ENCODE assay signal across 29 cellular contexts in genomic region chr9:106023455-106023854, GRCh38.
"Had no signal": no experiment of that assay in that cellular context is flagged by ENCODE, and none has a peak within 500 bp of the region (broad histone marks: within the 10 kb centered on the region; RNA-seq: fewer than 3 reads in every experiment).

No MANE protein-coding gene starts in this region.

- H3K27ac Mint-ChIP-seq: immature natural killer cell; mesothelial cell of epicardium; naive B cell; natural killer cell; nephron progenitor cell; progenitor cell of endocrine pancreas; stimulated activated naive CD8-positive, alpha-beta T cell treated with anti-CD3 and anti-CD28 coated beads, Interleukin-15, Interleukin-2, amounts not matched to agents 100 ng/mL and 50 ng/mL, for 24 hours had no signal

- H3K9me3 ChIP-seq: left ventricle myocardium inferior, neutrophil, right atrium auricular region, right lobe of liver, suprapubic skin, thoracic aorta, tibial artery, upper lobe of right lung had no signal

- H3K4me1 ChIP-seq: parathyroid adenoma, right atrium auricular region, right lobe of liver, suprapubic skin, tibial artery, upper lobe of right lung had no signal

- H3K36me3 ChIP-seq: left ventricle myocardium inferior, neural progenitor cell, neutrophil, right atrium auricular region, right lobe of liver, suprapubic skin, thoracic aorta, tibial artery, upper lobe of right lung had no signal

- H3K9me3 Mint-ChIP-seq: mesothelial cell of epicardium, natural killer cell, nephron progenitor cell had no signal

- H3K27me3 Mint-ChIP-seq: naive B cell, progenitor cell of endocrine pancreas had no signal

- DNase-seq: hypothalamus; immature natural killer cell; kidney; left ventricle myocardium inferior; mesendoderm; naive B cell; natural killer cell; nephron progenitor cell; occipital lobe; right lobe of liver; stimulated activated CD4-positive, alpha-beta T cell treated with anti-CD3 and anti-CD28 coated beads, Interleukin-1b, Interleukin-23, amount 100 ng/mL, for 48 hours; stimulated activated CD4-positive, alpha-beta T cell treated with anti-CD3 and anti-CD28 coated beads, Interleukin-2, amount 100 ng/mL, for 48 hours; stimulated activated CD4-positive, alpha-beta T cell treated with anti-CD3 and anti-CD28 coated beads, Interleukin-4, amount 100 ng/mL, for 4 hours; stimulated activated CD8-positive, alpha-beta memory T cell treated with anti-CD3 and anti-CD28 coated beads, Interleukin-4, amount 100 ng/mL, for 48 hours; stimulated activated naive CD4-positive, alpha-beta T cell; tibial artery; trophoblast cell; upper lobe of right lung had no signal

- H3K4me3 Mint-ChIP-seq: immature natural killer cell; mesothelial cell of epicardium; naive B cell; natural killer cell; nephron progenitor cell; neural progenitor cell; stimulated activated naive CD8-positive, alpha-beta T cell treated with anti-CD3 and anti-CD28 coated beads, Interleukin-15, Interleukin-2, amounts not matched to agents 100 ng/mL and 50 ng/mL, for 24 hours had no signal

- H3K4me1 Mint-ChIP-seq: immature natural killer cell, naive B cell, natural killer cell, nephron progenitor cell had no signal

- H3K36me3 Mint-ChIP-seq: immature natural killer cell, mesothelial cell of epicardium, naive B cell, natural killer cell, neural progenitor cell had no signal

- H3K27me3 ChIP-seq: neural progenitor cell, neutrophil, right atrium auricular region, right lobe of liver, suprapubic skin, tibial artery, upper lobe of right lung had no signal

- H3K9ac ChIP-seq: neural progenitor cell, parathyroid adenoma had no signal

- H3K4me3 ChIP-seq: left ventricle myocardium inferior, lung, neural progenitor cell, right atrium auricular region, right lobe of liver, smooth muscle cell, suprapubic skin, thoracic aorta, tibial artery, upper lobe of right lung had no signal

- H2AFZ ChIP-seq: neural progenitor cell, parathyroid adenoma had no signal

- H3K79me2 ChIP-seq: parathyroid adenoma had no signal

- H3K4me2 ChIP-seq: neural progenitor cell, smooth muscle cell had no signal

- H3K27ac ChIP-seq: left ventricle myocardium inferior, neural progenitor cell, neutrophil, parathyroid adenoma, right atrium auricular region, right lobe of liver, suprapubic skin, thoracic aorta, tibial artery, upper lobe of right lung had no signal

- ATAC-seq: natural killer cell, right lobe of liver, upper lobe of right lung had no signal
